ENCODE assay signal across 18 cellular contexts in genomic region chr11:96260526-96260925, GRCh38.
DNase-seq lines count a peak whose midpoint lies in the region; ATAC-seq and TF ChIP-seq lines count a peak whose summit lies in the region.
"Had no signal": no experiment of that assay in that cellular context is flagged by ENCODE, and none has a peak within 500 bp of the region (broad histone marks: within the 10 kb centered on the region; RNA-seq: fewer than 3 reads in every experiment).

No MANE protein-coding gene starts in this region.

- no peak for TF ChIP-seq EP300 in transverse colon (IDR thresholded peaks at IDR 0.05; ENCODE audit: low read depth)

- POLR2A ChIA-PET in activated B cell treated with CpG ODN at 0.5 μM for 24 hours (lab: Charles Lee) = interaction anchor here (1.3 kb wide), 1 partner anchor 9 kb away, joined by 3 read pairs; no protein-coding TSS in a partner anchor

- H3K27me3 ChIP-seq in transverse colon = no peaks in the 10 kb centered on the region
- H3K27me3 ChIP-seq: left lung, MG63 had no signal

- in situ Hi-C loops in transverse colon (cut with MboI; ENCODE audit: low pct_ligation_motif_present in 1 of 4, low pct_unique_long_range_greater_than_20kb in 1 of 4, low sequenced_read_pairs in 3 of 4) = no loop called here

- no peaks in the 10 kb centered on the region for H3K36me3 ChIP-seq in transverse colon
- H3K36me3 ChIP-seq: left lung, MG63 had no signal

- intact Hi-C loops in activated naive CD4-positive, alpha-beta T cell treated with anti-CD3 and anti-CD28 coated beads for 36 hours (cut with micrococcal nuclease) = no loop called here
- intact Hi-C loops in activated B cell treated with CpG ODN at 0.5 μM for 24 hours (cut with micrococcal nuclease) = loop anchor here (10.0 kb wide), 1 partner anchor 1026 kb away; the partner anchor contains the start of gene SESN3
- intact Hi-C loops in transverse colon (cut with DNase I; ENCODE audit: low total_unique reads) = no loop called here

- 91 to 96% methylated on average over 2 of the region's 2 CpGs for WGBS in transverse colon (ENCODE audit: low coverage in 1 of 2), 2 donors

- no peak for ATAC-seq in activated B cell treated with CpG ODN at 0.5 μM for 24 hours (ENCODE audit: low read depth)
- ATAC-seq in GM18867 (IDR thresholded peaks at IDR 0.05; ENCODE audit: unreplicated experiment) = no peak
- ATAC-seq in GM21825 (IDR thresholded peaks at IDR 0.05; ENCODE audit: unreplicated experiment) = no peak
- ATAC-seq: left lung, sciatic nerve had no signal

- peak overlapping the region; percentile 20 for H3K27ac Mint-ChIP-seq in activated naive CD4-positive, alpha-beta T cell treated with anti-CD3 and anti-CD28 coated beads for 36 hours
- H3K27ac Mint-ChIP-seq in activated B cell treated with CpG ODN at 0.5 μM for 24 hours = peak overlapping the region; percentile 99
- H3K27ac Mint-ChIP-seq in mesothelial cell of epicardium = peak overlapping the region; percentile 91

- H3K4me1 ChIP-seq in transverse colon = peaks cover 17 to 63% (median 27%) of the 10 kb centered on the region in 4 donors

- H3K27me3 Mint-ChIP-seq in activated naive CD4-positive, alpha-beta T cell treated with anti-CD3 and anti-CD28 coated beads for 36 hours (ENCODE audit: low read depth) = no peaks in the 10 kb centered on the region
- H3K27me3 Mint-ChIP-seq in activated B cell treated with CpG ODN at 0.5 μM for 24 hours (no peaks in the 10 kb centered on the region), mesothelial cell of epicardium (ENCODE audit: low read depth) (no peaks in the 10 kb centered on the region)

- peak overlapping the region; percentile 69 to 85 (median 73) for H3K27ac ChIP-seq in transverse colon

- H3K4me1 Mint-ChIP-seq in activated naive CD4-positive, alpha-beta T cell treated with anti-CD3 and anti-CD28 coated beads for 36 hours (ENCODE audit: low read depth) = peaks cover 93% of the 10 kb centered on the region
- peaks cover 83% of the 10 kb centered on the region for H3K4me1 Mint-ChIP-seq in activated B cell treated with CpG ODN at 0.5 μM for 24 hours
- H3K4me1 Mint-ChIP-seq in mesothelial cell of epicardium = peaks cover 79% of the 10 kb centered on the region

- H3K4me3 ChIP-seq in transverse colon = no peak overlapping the region
- H3K4me3 ChIP-seq: coronary artery, left lung, MG63 had no signal

- no peak for DNase-seq in activated naive CD4-positive, alpha-beta T cell treated with anti-CD3 and anti-CD28 coated beads for 36 hours
- DNase-seq in activated naive CD4-positive, alpha-beta T cell treated with Interleukin-2 at 50 U/mL for 16 hours = no peak
- DNase-seq in activated B cell treated with CpG ODN at 0.5 μM for 24 hours = no peak
- no peak for DNase-seq in mesothelial cell of epicardium (ENCODE audit: low spot score in 2 of 2, unreplicated experiment in 2 of 2)
- no peak for DNase-seq in transverse colon
- no peak for DNase-seq in HK-2 (ENCODE audit: unreplicated experiment)
- DNase-seq: activated CD8-positive, alpha-beta memory T cell treated with anti-CD3 and anti-CD28 coated beads, Interleukin-2, amount 50 U/mL, for 4 hours; DMS153; left lung; MG63; NCI-H2081; NCI-H774; SHP77 had no signal

- H3K4me3 Mint-ChIP-seq in activated naive CD4-positive, alpha-beta T cell treated with anti-CD3 and anti-CD28 coated beads for 36 hours = no peak overlapping the region
- no peak overlapping the region for H3K4me3 Mint-ChIP-seq in activated B cell treated with CpG ODN at 0.5 μM for 24 hours
- H3K4me3 Mint-ChIP-seq in mesothelial cell of epicardium = no peak overlapping the region
- H3K4me3 Mint-ChIP-seq: neural crest cell had no signal

- CTCF ChIA-PET in activated naive CD4-positive, alpha-beta T cell treated with anti-CD3 and anti-CD28 coated beads for 36 hours (lab: Charles Lee) = interaction anchor here (0.6 kb wide), 1 partner anchor 68 kb away, joined by 3 read pairs; no protein-coding TSS in a partner anchor
- CTCF ChIA-PET in activated B cell treated with CpG ODN at 0.5 μM for 24 hours (lab: Charles Lee) = no interaction called here

- no peak for TF ChIP-seq CTCF in activated B cell treated with CpG ODN at 0.5 μM for 24 hours (IDR thresholded peaks at IDR 0.05)
- no peak for TF ChIP-seq CTCF in mesothelial cell of epicardium (IDR thresholded peaks at IDR 0.05; ENCODE audit: unreplicated experiment)
- no peak for TF ChIP-seq CTCF in transverse colon (IDR thresholded peaks at IDR 0.05)

- H3K9me3 ChIP-seq in transverse colon = no peaks in the 10 kb centered on the region
- H3K9me3 ChIP-seq: left lung, MG63 had no signal

- peaks cover 24% of the 10 kb centered on the region for H3K36me3 Mint-ChIP-seq in activated naive CD4-positive, alpha-beta T cell treated with anti-CD3 and anti-CD28 coated beads for 36 hours (ENCODE audit: low read depth)
- H3K36me3 Mint-ChIP-seq in activated B cell treated with CpG ODN at 0.5 μM for 24 hours (ENCODE audit: low read depth) (peaks cover 2% of the 10 kb centered on the region), mesothelial cell of epicardium (no peaks in the 10 kb centered on the region)

- TF ChIP-seq POLR2A in transverse colon (IDR thresholded peaks at IDR 0.05) = no peak

- H3K9me3 Mint-ChIP-seq in activated naive CD4-positive, alpha-beta T cell treated with anti-CD3 and anti-CD28 coated beads for 36 hours = no peaks in the 10 kb centered on the region
- H3K9me3 Mint-ChIP-seq in activated B cell treated with CpG ODN at 0.5 μM for 24 hours = no peaks in the 10 kb centered on the region
- no peaks in the 10 kb centered on the region for H3K9me3 Mint-ChIP-seq in mesothelial cell of epicardium
- H3K9me3 Mint-ChIP-seq: neural crest cell had no signal

Comparison
In these comparisons a context has a peak if more than half of its experiments do, and no peak if none do; other contexts are left out.
1. H3K27ac Mint-ChIP-seq: peak in every context shown above with its lines; median percentile 99 in activated B cell treated with CpG ODN at 0.5 μM for 24 hours; 91 in mesothelial cell of epicardium; 20 in activated naive CD4-positive, alpha-beta T cell treated with anti-CD3 and anti-CD28 coated beads for 36 hours.